ENCODE assay signal across 21 cellular contexts in the genomic region with DNA sequence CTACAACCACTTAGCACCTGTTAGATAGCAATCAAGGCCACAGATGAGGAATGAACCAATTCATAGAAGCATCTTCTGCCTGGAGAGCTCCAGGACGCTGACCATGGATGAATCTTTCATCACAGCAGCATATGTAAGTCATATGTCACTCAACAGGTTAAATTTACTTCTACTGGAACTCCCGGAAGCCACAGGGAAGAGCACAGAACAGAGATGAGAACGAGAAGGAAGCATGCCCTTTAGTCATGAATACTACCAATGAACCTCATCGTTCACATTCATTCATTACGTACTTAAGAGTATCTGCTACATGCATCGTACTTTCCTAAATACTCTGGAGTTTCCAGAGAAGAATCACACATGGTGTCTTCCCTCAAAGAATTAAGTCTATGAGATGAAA.
"Had no signal": no experiment of that assay in that cellular context is flagged by ENCODE, and none has a peak within 500 bp of the region (broad histone marks: within the 10 kb centered on the region; RNA-seq: fewer than 3 reads in every experiment).

No MANE protein-coding gene starts in this region.

- H3K36me3 ChIP-seq: colonic mucosa, esophagus squamous epithelium, gastrocnemius medialis, heart right ventricle, left lung, lower lobe of right lung had no signal

- H3K9me3 ChIP-seq: colonic mucosa, esophagus squamous epithelium, gastrocnemius medialis, heart right ventricle, left lung, lower lobe of right lung had no signal

- H3K4me3 Mint-ChIP-seq: dendritic cell treated with granulocyte-macrophage colony-stimulating factor and Interleukin-4, amounts not matched to agents 40 ng/mL and 50 ng/mL, for 4 days; effector memory CD8-positive, alpha-beta T cell; endodermal cell had no signal

- H3K27me3 ChIP-seq: colonic mucosa, esophagus squamous epithelium, gastrocnemius medialis, heart right ventricle, left lung had no signal

- H3K4me1 ChIP-seq: colonic mucosa, gastrocnemius medialis, left lung, lower lobe of right lung had no signal

- H3K27ac Mint-ChIP-seq: dendritic cell treated with granulocyte-macrophage colony-stimulating factor and Interleukin-4, amounts not matched to agents 40 ng/mL and 50 ng/mL, for 4 days; effector memory CD8-positive, alpha-beta T cell; endodermal cell had no signal

- H3K4me3 ChIP-seq: colonic mucosa, esophagus squamous epithelium, gastrocnemius medialis, heart right ventricle, left lung, lower lobe of right lung had no signal

- H3K27ac ChIP-seq: colonic mucosa, epithelial cell of prostate, esophagus squamous epithelium, gastrocnemius medialis, heart right ventricle, left lung, lower lobe of right lung had no signal

- H3K9me3 Mint-ChIP-seq: dendritic cell treated with granulocyte-macrophage colony-stimulating factor and Interleukin-4, amounts not matched to agents 40 ng/mL and 50 ng/mL, for 4 days; effector memory CD8-positive, alpha-beta T cell; endodermal cell had no signal

- ATAC-seq: effector memory CD8-positive, alpha-beta T cell; gastrocnemius medialis; heart right ventricle; left cardiac atrium; left lung; left ventricle myocardium superior; lower lobe of right lung had no signal

- DNase-seq: colonic mucosa; cortex of kidney; effector CD8-positive, alpha-beta T cell; effector memory CD8-positive, alpha-beta T cell; endodermal cell; erythroblast; esophagus squamous epithelium; foreskin fibroblast; foreskin melanocyte; gastrocnemius medialis; glutamatergic neuron; head of caudate nucleus; heart right ventricle; hippocampal formation; left cardiac atrium; left lung; left ventricle myocardium superior; lower lobe of right lung; midbrain had no signal
